In the genomic region with DNA sequence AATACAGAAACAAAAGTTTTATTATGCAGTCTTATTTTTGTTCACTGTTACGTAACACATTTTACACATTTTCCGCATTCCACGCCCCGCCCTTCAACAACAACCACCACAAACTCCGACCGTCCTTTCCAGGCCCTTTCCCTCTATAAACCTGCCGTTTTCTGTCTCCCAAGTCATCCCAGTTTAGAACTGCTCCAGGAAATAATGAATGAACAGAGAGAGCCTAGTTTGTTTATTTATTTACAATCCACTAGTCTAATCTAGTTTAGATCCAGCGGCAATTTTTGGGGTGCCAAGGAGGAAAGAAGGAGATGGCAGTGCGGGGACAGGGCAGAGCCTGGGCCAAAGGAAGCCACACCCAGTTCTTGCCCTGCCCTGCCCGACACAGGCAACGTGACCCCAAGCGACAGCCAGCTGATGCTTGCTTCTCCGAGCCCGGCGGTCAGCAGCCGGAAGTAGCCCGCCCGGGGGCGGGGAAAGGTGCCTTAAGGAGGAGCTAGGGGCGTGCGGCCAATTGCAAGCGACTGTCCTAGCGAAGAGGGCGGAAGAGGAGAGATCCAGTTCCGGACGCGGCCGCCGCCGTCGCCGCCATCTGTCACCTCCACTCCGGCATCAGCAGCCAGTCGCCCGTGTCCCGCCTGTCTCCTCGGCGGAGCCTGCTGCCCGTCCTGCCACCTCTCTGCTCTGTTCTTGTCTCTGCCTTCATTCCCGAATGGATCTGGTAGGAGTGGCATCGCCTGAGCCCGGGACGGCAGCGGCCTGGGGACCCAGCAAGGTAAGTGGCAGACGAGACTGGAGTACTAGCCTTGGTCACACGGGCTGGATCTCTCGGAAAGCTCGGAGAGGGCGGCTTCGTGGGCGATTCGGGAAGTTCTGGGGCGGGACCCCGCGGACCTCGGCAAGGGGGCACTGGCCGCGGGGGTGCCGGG, we compare ENCODE assay signal across 1 cellular context.
TF ChIP-seq lines count a peak whose summit lies in the region.

A gene with protein sequence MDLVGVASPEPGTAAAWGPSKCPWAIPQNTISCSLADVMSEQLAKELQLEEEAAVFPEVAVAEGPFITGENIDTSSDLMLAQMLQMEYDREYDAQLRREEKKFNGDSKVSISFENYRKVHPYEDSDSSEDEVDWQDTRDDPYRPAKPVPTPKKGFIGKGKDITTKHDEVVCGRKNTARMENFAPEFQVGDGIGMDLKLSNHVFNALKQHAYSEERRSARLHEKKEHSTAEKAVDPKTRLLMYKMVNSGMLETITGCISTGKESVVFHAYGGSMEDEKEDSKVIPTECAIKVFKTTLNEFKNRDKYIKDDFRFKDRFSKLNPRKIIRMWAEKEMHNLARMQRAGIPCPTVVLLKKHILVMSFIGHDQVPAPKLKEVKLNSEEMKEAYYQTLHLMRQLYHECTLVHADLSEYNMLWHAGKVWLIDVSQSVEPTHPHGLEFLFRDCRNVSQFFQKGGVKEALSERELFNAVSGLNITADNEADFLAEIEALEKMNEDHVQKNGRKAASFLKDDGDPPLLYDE (plus strand): TSS at position 560 of the 929 bp plus-strand sequence. CDS start 153 bp downstream, at position 713.

TF ChIP-seq in K562, 482 proteins besides CTCF, POLR2A, EP300 and RAD21 (continued from another document and continues in another):
- TF ChIP-seq, protein P1, sequence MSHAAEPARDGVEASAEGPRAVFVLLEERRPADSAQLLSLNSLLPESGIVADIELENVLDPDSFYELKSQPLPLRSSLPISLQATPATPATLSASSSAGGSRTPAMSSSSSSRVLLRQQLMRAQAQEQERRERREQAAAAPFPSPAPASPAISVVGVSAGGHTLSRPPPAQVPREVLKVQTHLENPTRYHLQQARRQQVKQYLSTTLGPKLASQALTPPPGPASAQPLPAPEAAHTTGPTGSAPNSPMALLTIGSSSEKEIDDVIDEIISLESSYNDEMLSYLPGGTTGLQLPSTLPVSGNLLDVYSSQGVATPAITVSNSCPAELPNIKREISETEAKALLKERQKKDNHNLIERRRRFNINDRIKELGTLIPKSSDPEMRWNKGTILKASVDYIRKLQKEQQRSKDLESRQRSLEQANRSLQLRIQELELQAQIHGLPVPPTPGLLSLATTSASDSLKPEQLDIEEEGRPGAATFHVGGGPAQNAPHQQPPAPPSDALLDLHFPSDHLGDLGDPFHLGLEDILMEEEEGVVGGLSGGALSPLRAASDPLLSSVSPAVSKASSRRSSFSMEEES (CRISPR knock-in tag; IDR thresholded peaks at IDR 0.05): no peak
- no peak for TF ChIP-seq HIVEP1 (CRISPR knock-in tag; IDR thresholded peaks at IDR 0.05)
- TF ChIP-seq, protein P2, sequence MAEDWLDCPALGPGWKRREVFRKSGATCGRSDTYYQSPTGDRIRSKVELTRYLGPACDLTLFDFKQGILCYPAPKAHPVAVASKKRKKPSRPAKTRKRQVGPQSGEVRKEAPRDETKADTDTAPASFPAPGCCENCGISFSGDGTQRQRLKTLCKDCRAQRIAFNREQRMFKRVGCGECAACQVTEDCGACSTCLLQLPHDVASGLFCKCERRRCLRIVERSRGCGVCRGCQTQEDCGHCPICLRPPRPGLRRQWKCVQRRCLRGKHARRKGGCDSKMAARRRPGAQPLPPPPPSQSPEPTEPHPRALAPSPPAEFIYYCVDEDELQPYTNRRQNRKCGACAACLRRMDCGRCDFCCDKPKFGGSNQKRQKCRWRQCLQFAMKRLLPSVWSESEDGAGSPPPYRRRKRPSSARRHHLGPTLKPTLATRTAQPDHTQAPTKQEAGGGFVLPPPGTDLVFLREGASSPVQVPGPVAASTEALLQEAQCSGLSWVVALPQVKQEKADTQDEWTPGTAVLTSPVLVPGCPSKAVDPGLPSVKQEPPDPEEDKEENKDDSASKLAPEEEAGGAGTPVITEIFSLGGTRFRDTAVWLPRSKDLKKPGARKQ (CRISPR knock-in tag; IDR thresholded peaks at IDR 0.05): no peak
- peak; percentile 99 for TF ChIP-seq ZNF41 (CRISPR knock-in tag; conservative IDR thresholded peaks at IDR 0.05)
- peak; percentile 83 for TF ChIP-seq CXXC5 (CRISPR knock-in tag; IDR thresholded peaks at IDR 0.05)
- TF ChIP-seq KAT7 (CRISPR knock-in tag; IDR thresholded peaks at IDR 0.05; ENCODE audit: borderline replicate concordance): peak; percentile 75; the same call in 1 of the 2 replicates
- peak; percentile 35; the same call in 1 of the 2 replicates for TF ChIP-seq NFIC (IDR thresholded peaks at IDR 0.05)
- TF ChIP-seq SETDB1 (IDR thresholded peaks at IDR 0.05; ENCODE audit: low read length): no peak
- no peak for TF ChIP-seq ZBTB8A (IDR thresholded peaks at IDR 0.05; ENCODE audit: partially characterized antibody)
- TF ChIP-seq, protein P3, sequence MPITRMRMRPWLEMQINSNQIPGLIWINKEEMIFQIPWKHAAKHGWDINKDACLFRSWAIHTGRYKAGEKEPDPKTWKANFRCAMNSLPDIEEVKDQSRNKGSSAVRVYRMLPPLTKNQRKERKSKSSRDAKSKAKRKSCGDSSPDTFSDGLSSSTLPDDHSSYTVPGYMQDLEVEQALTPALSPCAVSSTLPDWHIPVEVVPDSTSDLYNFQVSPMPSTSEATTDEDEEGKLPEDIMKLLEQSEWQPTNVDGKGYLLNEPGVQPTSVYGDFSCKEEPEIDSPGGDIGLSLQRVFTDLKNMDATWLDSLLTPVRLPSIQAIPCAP (CRISPR knock-in tag; IDR thresholded peaks at IDR 0.05; ENCODE audit: borderline replicate concordance): no peak
- TF ChIP-seq KAT2B (IDR thresholded peaks at IDR 0.05; ENCODE audit: low read depth, low read length): no peak
- TF ChIP-seq MAZ (CRISPR knock-in tag; conservative IDR thresholded peaks at IDR 0.05 in 1 of 2, IDR thresholded peaks at IDR 0.05 in 1 of 2): peak in 1 of 2 experiments; percentile 58; a peak in 2 of 4 replicates
- 0 out of 4 replicates have a peak, but pooled peaks of 1 of the 2 experiments have one; percentile 39 for TF ChIP-seq RCOR1 (IDR thresholded peaks at IDR 0.05; ENCODE audit: borderline replicate concordance in 1 of 2, low read depth in 2 of 2, low read length in 2 of 2)
- peak; percentile 54; the same call in 1 of the 2 replicates for TF ChIP-seq ZFX (CRISPR knock-in tag; IDR thresholded peaks at IDR 0.05)
- no peak for TF ChIP-seq IRF2 (CRISPR knock-in tag; IDR thresholded peaks at IDR 0.05)
- TF ChIP-seq BDP1 (IDR thresholded peaks at IDR 0.05; ENCODE audit: insufficient read depth, insufficient read length): no peak
- TF ChIP-seq STAG1 (CRISPR knock-in tag; IDR thresholded peaks at IDR 0.05; ENCODE audit: borderline replicate concordance): no peak
- no peak for TF ChIP-seq ZNF696 (CRISPR knock-in tag; conservative IDR thresholded peaks at IDR 0.05)
- peak; percentile 68 for TF ChIP-seq NBN (IDR thresholded peaks at IDR 0.05; ENCODE audit: low read depth)
- TF ChIP-seq TBP (optimal IDR thresholded peaks at IDR 0.05; ENCODE audit: low read depth, low read length): peak; percentile 68
- peak; percentile 89 for TF ChIP-seq TAF9B (IDR thresholded peaks at IDR 0.05; ENCODE audit: partially characterized antibody)
- TF ChIP-seq, protein P4, sequence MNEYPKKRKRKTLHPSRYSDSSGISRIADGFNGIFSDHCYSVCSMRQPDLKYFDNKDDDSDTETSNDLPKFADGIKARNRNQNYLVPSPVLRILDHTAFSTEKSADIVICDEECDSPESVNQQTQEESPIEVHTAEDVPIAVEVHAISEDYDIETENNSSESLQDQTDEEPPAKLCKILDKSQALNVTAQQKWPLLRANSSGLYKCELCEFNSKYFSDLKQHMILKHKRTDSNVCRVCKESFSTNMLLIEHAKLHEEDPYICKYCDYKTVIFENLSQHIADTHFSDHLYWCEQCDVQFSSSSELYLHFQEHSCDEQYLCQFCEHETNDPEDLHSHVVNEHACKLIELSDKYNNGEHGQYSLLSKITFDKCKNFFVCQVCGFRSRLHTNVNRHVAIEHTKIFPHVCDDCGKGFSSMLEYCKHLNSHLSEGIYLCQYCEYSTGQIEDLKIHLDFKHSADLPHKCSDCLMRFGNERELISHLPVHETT (CRISPR knock-in tag; conservative IDR thresholded peaks at IDR 0.05 in 1 of 2, IDR thresholded peaks at IDR 0.05 in 1 of 2): no peak; a peak in 1 of 4 replicates
- peak; percentile 75; the same call in 1 of the 2 replicates for TF ChIP-seq HDAC2 (IDR thresholded peaks at IDR 0.05)
- TF ChIP-seq FOXA3 (CRISPR knock-in tag; conservative IDR thresholded peaks at IDR 0.05 in 1 of 2, IDR thresholded peaks at IDR 0.05 in 1 of 2): no peak
- TF ChIP-seq, protein P5, sequence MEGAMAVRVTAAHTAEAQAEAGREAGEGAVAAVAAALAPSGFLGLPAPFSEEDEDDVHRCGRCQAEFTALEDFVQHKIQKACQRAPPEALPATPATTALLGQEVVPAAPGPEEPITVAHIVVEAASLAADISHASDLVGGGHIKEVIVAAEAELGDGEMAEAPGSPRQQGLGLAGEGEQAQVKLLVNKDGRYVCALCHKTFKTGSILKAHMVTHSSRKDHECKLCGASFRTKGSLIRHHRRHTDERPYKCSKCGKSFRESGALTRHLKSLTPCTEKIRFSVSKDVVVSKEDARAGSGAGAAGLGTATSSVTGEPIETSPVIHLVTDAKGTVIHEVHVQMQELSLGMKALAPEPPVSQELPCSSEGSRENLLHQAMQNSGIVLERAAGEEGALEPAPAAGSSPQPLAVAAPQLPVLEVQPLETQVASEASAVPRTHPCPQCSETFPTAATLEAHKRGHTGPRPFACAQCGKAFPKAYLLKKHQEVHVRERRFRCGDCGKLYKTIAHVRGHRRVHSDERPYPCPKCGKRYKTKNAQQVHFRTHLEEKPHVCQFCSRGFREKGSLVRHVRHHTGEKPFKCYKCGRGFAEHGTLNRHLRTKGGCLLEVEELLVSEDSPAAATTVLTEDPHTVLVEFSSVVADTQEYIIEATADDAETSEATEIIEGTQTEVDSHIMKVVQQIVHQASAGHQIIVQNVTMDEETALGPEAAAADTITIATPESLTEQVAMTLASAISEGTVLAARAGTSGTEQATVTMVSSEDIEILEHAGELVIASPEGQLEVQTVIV (CRISPR knock-in tag; IDR thresholded peaks at IDR 0.05; ENCODE audit: borderline replicate concordance): no peak
- no peak for TF ChIP-seq XRCC3 (IDR thresholded peaks at IDR 0.05)
- peak; percentile 96 for TF ChIP-seq SUPT5H (IDR thresholded peaks at IDR 0.05)
- TF ChIP-seq, protein P6, sequence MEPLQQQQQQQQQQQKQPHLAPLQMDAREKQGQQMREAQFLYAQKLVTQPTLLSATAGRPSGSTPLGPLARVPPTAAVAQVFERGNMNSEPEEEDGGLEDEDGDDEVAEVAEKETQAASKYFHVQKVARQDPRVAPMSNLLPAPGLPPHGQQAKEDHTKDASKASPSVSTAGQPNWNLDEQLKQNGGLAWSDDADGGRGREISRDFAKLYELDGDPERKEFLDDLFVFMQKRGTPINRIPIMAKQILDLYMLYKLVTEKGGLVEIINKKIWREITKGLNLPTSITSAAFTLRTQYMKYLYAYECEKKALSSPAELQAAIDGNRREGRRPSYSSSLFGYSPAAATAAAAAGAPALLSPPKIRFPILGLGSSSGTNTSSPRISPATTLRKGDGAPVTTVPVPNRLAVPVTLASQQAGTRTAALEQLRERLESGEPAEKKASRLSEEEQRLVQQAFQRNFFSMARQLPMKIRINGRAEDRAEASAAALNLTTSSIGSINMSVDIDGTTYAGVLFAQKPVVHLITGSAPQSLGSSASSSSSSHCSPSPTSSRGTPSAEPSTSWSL (CRISPR knock-in tag; IDR thresholded peaks at IDR 0.05; ENCODE audit: borderline replicate concordance): peak; percentile 79; the same call in 1 of the 2 replicates
- TF ChIP-seq CREBBP (IDR thresholded peaks at IDR 0.05; ENCODE audit: low read depth, low read length): no peak
- TF ChIP-seq, protein P7, sequence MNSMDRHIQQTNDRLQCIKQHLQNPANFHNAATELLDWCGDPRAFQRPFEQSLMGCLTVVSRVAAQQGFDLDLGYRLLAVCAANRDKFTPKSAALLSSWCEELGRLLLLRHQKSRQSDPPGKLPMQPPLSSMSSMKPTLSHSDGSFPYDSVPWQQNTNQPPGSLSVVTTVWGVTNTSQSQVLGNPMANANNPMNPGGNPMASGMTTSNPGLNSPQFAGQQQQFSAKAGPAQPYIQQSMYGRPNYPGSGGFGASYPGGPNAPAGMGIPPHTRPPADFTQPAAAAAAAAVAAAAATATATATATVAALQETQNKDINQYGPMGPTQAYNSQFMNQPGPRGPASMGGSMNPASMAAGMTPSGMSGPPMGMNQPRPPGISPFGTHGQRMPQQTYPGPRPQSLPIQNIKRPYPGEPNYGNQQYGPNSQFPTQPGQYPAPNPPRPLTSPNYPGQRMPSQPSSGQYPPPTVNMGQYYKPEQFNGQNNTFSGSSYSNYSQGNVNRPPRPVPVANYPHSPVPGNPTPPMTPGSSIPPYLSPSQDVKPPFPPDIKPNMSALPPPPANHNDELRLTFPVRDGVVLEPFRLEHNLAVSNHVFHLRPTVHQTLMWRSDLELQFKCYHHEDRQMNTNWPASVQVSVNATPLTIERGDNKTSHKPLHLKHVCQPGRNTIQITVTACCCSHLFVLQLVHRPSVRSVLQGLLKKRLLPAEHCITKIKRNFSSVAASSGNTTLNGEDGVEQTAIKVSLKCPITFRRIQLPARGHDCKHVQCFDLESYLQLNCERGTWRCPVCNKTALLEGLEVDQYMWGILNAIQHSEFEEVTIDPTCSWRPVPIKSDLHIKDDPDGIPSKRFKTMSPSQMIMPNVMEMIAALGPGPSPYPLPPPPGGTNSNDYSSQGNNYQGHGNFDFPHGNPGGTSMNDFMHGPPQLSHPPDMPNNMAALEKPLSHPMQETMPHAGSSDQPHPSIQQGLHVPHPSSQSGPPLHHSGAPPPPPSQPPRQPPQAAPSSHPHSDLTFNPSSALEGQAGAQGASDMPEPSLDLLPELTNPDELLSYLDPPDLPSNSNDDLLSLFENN (IDR thresholded peaks at IDR 0.05; ENCODE audit: low read depth in 2 of 2, low read length in 2 of 2): no peak
- TF ChIP-seq, protein P8, sequence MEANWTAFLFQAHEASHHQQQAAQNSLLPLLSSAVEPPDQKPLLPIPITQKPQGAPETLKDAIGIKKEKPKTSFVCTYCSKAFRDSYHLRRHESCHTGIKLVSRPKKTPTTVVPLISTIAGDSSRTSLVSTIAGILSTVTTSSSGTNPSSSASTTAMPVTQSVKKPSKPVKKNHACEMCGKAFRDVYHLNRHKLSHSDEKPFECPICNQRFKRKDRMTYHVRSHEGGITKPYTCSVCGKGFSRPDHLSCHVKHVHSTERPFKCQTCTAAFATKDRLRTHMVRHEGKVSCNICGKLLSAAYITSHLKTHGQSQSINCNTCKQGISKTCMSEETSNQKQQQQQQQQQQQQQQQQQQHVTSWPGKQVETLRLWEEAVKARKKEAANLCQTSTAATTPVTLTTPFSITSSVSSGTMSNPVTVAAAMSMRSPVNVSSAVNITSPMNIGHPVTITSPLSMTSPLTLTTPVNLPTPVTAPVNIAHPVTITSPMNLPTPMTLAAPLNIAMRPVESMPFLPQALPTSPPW (CRISPR knock-in tag; IDR thresholded peaks at IDR 0.05): peak; percentile 49; the same call in 1 of the 2 replicates
